7 cellular contexts compared by ENCODE assay signal in the genomic region with DNA sequence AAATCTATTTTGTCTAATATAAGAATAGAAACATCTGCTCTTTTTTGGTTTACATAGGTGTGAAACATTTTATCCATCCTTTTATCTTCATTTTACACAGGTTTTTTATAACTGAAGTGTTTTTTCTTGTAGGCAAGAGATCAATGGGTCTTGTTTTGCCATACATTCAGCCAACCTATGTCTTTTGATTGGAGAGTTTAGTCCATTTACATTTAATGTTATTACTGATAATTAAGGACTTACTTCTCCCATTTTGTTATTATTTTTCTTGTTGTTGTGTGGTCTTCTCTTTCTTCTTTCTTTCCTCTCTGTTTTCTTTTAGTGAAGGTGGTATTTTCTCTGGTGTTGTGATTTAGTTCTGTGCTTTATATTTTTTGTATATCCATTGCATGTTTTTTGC.
"Had no signal": no experiment of that assay in that cellular context is flagged by ENCODE, and none has a peak within 500 bp of the region (broad histone marks: within the 10 kb centered on the region; RNA-seq: fewer than 3 reads in every experiment).

No MANE protein-coding gene starts in this region.

- H3K4me2 ChIP-seq: KMS-11 had no signal

- H3K9ac ChIP-seq: KMS-11 had no signal

- DNase-seq: IMR-90, KBM-7, KG1 had no signal

- H3K27ac ChIP-seq: HL-60, KMS-11 had no signal

- FAIRE-seq: HepG2, HTR-8/SVneo had no signal

- ATAC-seq: HepG2 had no signal
